8 cellular contexts compared by ENCODE assay signal in the genomic region with DNA sequence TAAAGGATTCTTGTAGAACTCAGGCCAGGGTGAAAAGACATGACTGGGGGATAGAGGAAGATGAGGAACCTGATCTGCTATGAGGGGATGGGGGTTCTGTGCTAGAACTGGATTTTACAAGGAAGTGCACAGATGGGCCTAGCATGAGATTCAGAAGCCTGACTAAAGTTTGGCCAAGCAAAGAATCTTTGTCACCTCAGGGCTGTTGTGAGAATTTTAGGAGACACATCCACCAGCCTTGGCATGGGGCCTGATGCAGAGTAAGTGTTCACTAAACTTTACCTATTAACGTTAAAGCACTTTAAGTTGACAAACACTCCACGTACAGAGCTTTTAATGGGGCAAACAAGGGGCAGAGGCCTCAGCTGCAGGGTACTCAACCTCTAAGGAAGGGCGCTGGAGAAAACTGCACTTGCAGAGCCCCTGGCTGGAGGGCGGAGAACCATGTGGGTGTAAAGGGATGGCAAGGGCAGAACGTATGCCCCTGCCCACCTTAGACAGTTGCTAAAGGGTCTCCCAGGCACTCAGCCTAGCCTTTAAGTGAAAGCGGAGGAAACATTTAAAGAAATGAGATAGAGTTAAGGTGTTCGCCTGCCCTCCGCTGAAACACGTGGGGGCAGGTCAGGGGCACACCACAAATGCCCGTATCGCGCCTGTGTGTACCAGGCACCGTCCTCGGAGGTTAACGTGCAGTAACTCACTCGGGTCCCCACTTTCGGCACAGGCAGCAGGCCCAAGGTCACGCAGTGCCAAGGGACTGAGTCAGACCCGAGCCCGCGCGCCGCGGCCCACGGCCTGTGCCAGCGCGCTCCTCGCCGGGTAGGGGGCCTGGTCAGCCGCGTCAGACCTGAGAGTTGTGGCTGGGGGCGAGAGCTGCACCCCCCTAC. TPM values are rescaled to one million over a fixed set of nuclear protein-coding genes. Genes with fewer than 3 reads are reported as not detected.
DNase-seq lines count a peak whose midpoint lies in the region; ATAC-seq and TF ChIP-seq lines count a peak whose summit lies in the region.

No MANE protein-coding gene starts in this region.

- no peak for DNase-seq in AG09309 (ENCODE audit: low read depth)
- peak in 1 of 3 donors; percentile 7 for DNase-seq in T-helper 17 cell
- DNase-seq in esophagus muscularis mucosa (ENCODE audit: extremely low spot score), result no peak
- no peak for DNase-seq in neural crest cell (ENCODE audit: low read depth, low spot score)
- no peak for DNase-seq in NCI-H524 treated with DMSO at 0.1 percent for 48 hours (lab: John Stamatoyannopoulos, UW)
- DNase-seq in inferior parietal cortex (ENCODE audit: extremely low spot score), result no peak

- no peaks in the 10 kb centered on the region for H3K9me3 Mint-ChIP-seq in neural crest cell

- TF ChIP-seq CTCF in AG09309 (IDR thresholded peaks at IDR 0.05; ENCODE audit: control insufficient read depth, insufficient read depth, low read depth, low read length, missing control alignments) (no peak), esophagus muscularis mucosa (IDR thresholded peaks at IDR 0.05) (no peak), neural crest cell (conservative IDR thresholded peaks at IDR 0.05) (no peak)

- H3K4me1 ChIP-seq in esophagus muscularis mucosa, result peaks cover 15 to 41% (median 37%) of the 10 kb centered on the region in 4 donors

- H3K36me3 ChIP-seq in esophagus muscularis mucosa, result no peaks in the 10 kb centered on the region

- H3K4me1 Mint-ChIP-seq in T-helper 17 cell, result peaks cover 28% of the 10 kb centered on the region
- H3K4me1 Mint-ChIP-seq in neural crest cell, result peaks cover 30% of the 10 kb centered on the region

- H3K27me3 ChIP-seq in esophagus muscularis mucosa, result no peaks in the 10 kb centered on the region

- TF ChIP-seq POLR2A in esophagus muscularis mucosa (IDR thresholded peaks at IDR 0.05; ENCODE audit: low read depth), result no peak

- H3K27ac Mint-ChIP-seq in T-helper 17 cell (peak overlapping the region; percentile 91), neural crest cell (ENCODE audit: unreplicated experiment) (no peak overlapping the region)

- H3K27me3 Mint-ChIP-seq in T-helper 17 cell (no peaks in the 10 kb centered on the region), neural crest cell (ENCODE audit: low read depth) (no peaks in the 10 kb centered on the region)

- peaks cover 4% of the 10 kb centered on the region for H3K36me3 Mint-ChIP-seq in T-helper 17 cell (ENCODE audit: low read depth)
- H3K36me3 Mint-ChIP-seq in neural crest cell (ENCODE audit: low read depth), result no peaks in the 10 kb centered on the region

- 71% methylated on average over 15 of the region's 32 CpGs for WGBS in esophagus muscularis mucosa

- peak overlapping the region; percentile 34 for H3K4me3 ChIP-seq in AG09309 (ENCODE audit: control insufficient read depth, low read depth, low read length)
- peak overlapping the region; percentile 78 to 88 (median 81) for H3K4me3 ChIP-seq in esophagus muscularis mucosa

- peak overlapping the region; percentile 90 for H3K4me3 Mint-ChIP-seq in T-helper 17 cell
- peak overlapping the region; percentile 72 for H3K4me3 Mint-ChIP-seq in neural crest cell

- ATAC-seq in GM21723 (IDR thresholded peaks at IDR 0.05; ENCODE audit: unreplicated experiment) (peak; percentile 8), T-helper 17 cell (no peak), GM21786 (IDR thresholded peaks at IDR 0.05; ENCODE audit: unreplicated experiment) (no peak)

- intact Hi-C loops in esophagus muscularis mucosa (cut with DNase I), result loop anchor here (1.0 to 5.0 kb wide), 4 partner anchors 57 to 275 kb away; no protein-coding TSS in a partner anchor

- H3K9me3 ChIP-seq in T-helper 17 cell (ENCODE audit: control insufficient read depth, low read length, poor library complexity, severe bottlenecking) (no peaks in the 10 kb centered on the region), esophagus muscularis mucosa (no peaks in the 10 kb centered on the region)

- no peak for TF ChIP-seq EP300 in esophagus muscularis mucosa (IDR thresholded peaks at IDR 0.05)

- peak overlapping the region; percentile 81 to 91 (median 88) for H3K27ac ChIP-seq in esophagus muscularis mucosa (replicated peaks in 1 of 4)

RNA-seq across cellular contexts. Expression of gene MRPS6, which starts 1.0 kb away (rescaled TPM):
- total RNA-seq in T-helper 17 cell (10 to 100 TPM; 21.0 to 26.5 TPM), esophagus muscularis mucosa (10 to 100 TPM; 19.5 to 44.0 (median 40.9) TPM), neural crest cell (91.4 and 94.1 TPM in 2 replicates)

RNA-seq across cellular contexts. Expression of gene SLC5A3, which starts 1.0 kb away (rescaled TPM):
- 1 to 10 TPM; 5.5 to 7.7 TPM for total RNA-seq in T-helper 17 cell
- 10 to 100 TPM in 3 of 4 donors, 1 to 10 TPM in 1; 7.3 to 15.4 (median 13.1) TPM for total RNA-seq in esophagus muscularis mucosa
- 19.6 and 20.4 TPM in 2 replicates for total RNA-seq in neural crest cell
